Comparison of ENCODE assay signal across 23 cellular contexts in the genomic region with DNA sequence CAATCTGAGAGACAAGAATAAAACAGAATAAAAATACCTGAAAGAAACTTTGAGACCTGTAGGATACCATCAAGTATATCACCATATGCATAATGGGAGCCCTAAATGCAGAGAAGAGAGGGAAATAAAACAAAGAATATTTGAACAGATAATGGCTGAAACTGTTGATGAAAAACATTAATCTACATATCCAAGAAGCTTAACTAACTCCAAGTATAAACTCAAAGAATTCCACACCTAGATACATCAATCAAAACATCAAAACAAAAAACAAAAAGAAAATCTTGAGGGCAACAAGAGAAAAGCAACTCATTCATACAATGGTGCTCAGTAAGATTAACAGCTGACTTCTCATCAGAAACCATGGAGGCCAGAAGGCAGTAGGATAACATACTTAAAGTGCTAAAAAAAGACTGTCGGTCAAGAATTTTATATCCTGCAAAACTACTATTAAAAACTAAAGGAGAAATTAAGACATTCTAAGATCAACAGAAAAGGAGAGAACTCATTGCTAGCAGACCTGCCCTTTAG.
DNase-seq lines count a peak whose midpoint lies in the region; ATAC-seq, FAIRE-seq and TF ChIP-seq lines count a peak whose summit lies in the region.
"Had no signal": no experiment of that assay in that cellular context is flagged by ENCODE, and none has a peak within 500 bp of the region (broad histone marks: within the 10 kb centered on the region; RNA-seq: fewer than 3 reads in every experiment).

No MANE protein-coding gene starts in this region.

- H2AFZ ChIP-seq in HCT116 (ENCODE audit: low read depth, low read length, poor library complexity, severe bottlenecking) (no peak overlapping the region), K562 (ENCODE audit: low read depth, low read length) (no peak overlapping the region)
- H2AFZ ChIP-seq: GM23338 had no signal

- in situ Hi-C loops in K562 (cut with MboI), result no loop called here

- H3K36me3 Mint-ChIP-seq in CD4-positive, alpha-beta T cell (ENCODE audit: low read depth), result no peaks in the 10 kb centered on the region

- no peak overlapping the region for H3K9ac ChIP-seq in HCT116 (ENCODE audit: low read length)
- H3K9ac ChIP-seq in K562 (ENCODE audit: insufficient read depth in 1 of 2, low read depth in 2 of 2, low read length in 2 of 2), result no peak overlapping the region
- H3K9ac ChIP-seq: BLaER1 treated with 17β-estradiol and CSF1 and Interleukin-3, amounts not matched to agents 10 nM and 100 nM had no signal

- FAIRE-seq in K562 (lab: Jason Lieb, UNC), result no peak
- FAIRE-seq: A549, GM12891, GM18507 had no signal

- TF ChIP-seq CTCF in HCT116 (IDR thresholded peaks at IDR 0.05 in 2 of 3, conservative IDR thresholded peaks at IDR 0.05 in 1 of 3; ENCODE audit: borderline replicate concordance in 1 of 3, insufficient read depth in 1 of 3, low read depth in 2 of 3, low read length in 2 of 3), result no peak
- no peak for TF ChIP-seq CTCF in K562 (IDR thresholded peaks at IDR 0.05 in 2 of 3, conservative IDR thresholded peaks at IDR 0.05 in 1 of 3; ENCODE audit: insufficient read depth in 2 of 3, low read depth in 1 of 3, low read length in 3 of 3)
- no peak for TF ChIP-seq CTCF in CD4-positive, alpha-beta T cell (IDR thresholded peaks at IDR 0.05)

- no peak overlapping the region for H3K4me3 Mint-ChIP-seq in CD4-positive, alpha-beta T cell
- H3K4me3 Mint-ChIP-seq: CD14-positive monocyte; CD4-positive, alpha-beta memory T cell; GM23338 had no signal

- peaks cover 33% of the 10 kb centered on the region for H3K9me3 Mint-ChIP-seq in CD4-positive, alpha-beta T cell

- no peak for TF ChIP-seq RAD21 in HCT116 (IDR thresholded peaks at IDR 0.05; ENCODE audit: low read depth)
- TF ChIP-seq RAD21 in K562 (CRISPR knock-in tag; conservative IDR thresholded peaks at IDR 0.05 in 1 of 2, IDR thresholded peaks at IDR 0.05 in 1 of 2), result no peak

- peak; percentile 10 for DNase-seq in NOMO-1 treated with DMSO at 0.1 percent for 48 hours (lab: John Stamatoyannopoulos, UW; ENCODE audit: unreplicated experiment)
- DNase-seq in NOMO-1 treated with dmso at 0.1 percent for 144 hours (lab: John Stamatoyannopoulos, UW; ENCODE audit: unreplicated experiment), result no peak
- DNase-seq in HCT116 (ENCODE audit: low read depth, low spot score), result no peak
- DNase-seq in K562 (ENCODE audit: extremely low read depth in 1 of 4, low spot score in 3 of 4), result no peak
- no peak for DNase-seq in stimulated activated CD4-positive, alpha-beta T cell treated with anti-CD3 and anti-CD28 coated beads, Interleukin-4, amount 100 ng/mL, for 24 hours
- DNase-seq in cardiac septum (ENCODE audit: low spot score), result no peak
- DNase-seq in CD4-positive, alpha-beta T cell, result no peak
- DNase-seq: 8988T; ACHN; BE2C; Calu3; CD4-positive, alpha-beta memory T cell; COR-L47; DMS53; DMS79 treated with DMSO at 0.1 percent for 48 hours; GF-D8 had no signal

- H3K9me2 ChIP-seq in HCT116 (ENCODE audit: insufficient read depth), result no peaks in the 10 kb centered on the region

- RAD21 ChIA-PET in HCT116 (lab: Charles Lee; ENCODE audit: low non-redundant PET in 1 of 2, low total read pairs in 2 of 2, uncharacterized antibody in 2 of 2, unreplicated experiment in 2 of 2), result no interaction called here

- H3K9me3 ChIP-seq in HCT116 (ENCODE audit: control insufficient read depth in 1 of 2, insufficient read depth in 1 of 2, low read depth in 1 of 2, low read length in 2 of 2) (peaks cover 0 to 5% of the 10 kb centered on the region in 2 experiments; a peak in 1 of 4 replicates), K562 (replicated peaks; ENCODE audit: control insufficient read depth, insufficient read depth, low read depth, low read length) (no peaks in the 10 kb centered on the region)
- peaks cover 12% of the 10 kb centered on the region for H3K9me3 ChIP-seq in CD4-positive, alpha-beta T cell (ENCODE audit: control insufficient read depth, low read length)
- H3K9me3 ChIP-seq: HAP-1 had no signal

- intact Hi-C loops in HCT116 (cut with micrococcal nuclease), result no loop called here
- intact Hi-C loops in K562 (cut with micrococcal nuclease), result no loop called here
- intact Hi-C loops in cardiac septum (cut with DNase I), result no loop called here
- intact Hi-C loops in CD4-positive, alpha-beta T cell (cut with DNase I, micrococcal nuclease), result no loop called here

- no peaks in the 10 kb centered on the region for H3K4me1 Mint-ChIP-seq in CD4-positive, alpha-beta T cell (ENCODE audit: low read depth)
- H3K4me1 Mint-ChIP-seq: CD4-positive, alpha-beta memory T cell; GM23338 had no signal

- WGBS in K562 (ENCODE audit: insufficient coverage, low coverage, missing lambda C conversion rate), result 0% methylated on average over 1 of the region's 1 CpG

- H3K4me3 ChIP-seq in HCT116 (replicated peaks in 1 of 2; ENCODE audit: low read depth in 1 of 2, low read length in 2 of 2) (no peak overlapping the region), K562 (no peak overlapping the region)
- H3K4me3 ChIP-seq: A549; BLaER1 treated with 17β-estradiol and CSF1 and Interleukin-3, amounts not matched to agents 10 nM and 100 nM; GM23338; HAP-1 had no signal

- H4K20me1 ChIP-seq in HCT116 (ENCODE audit: insufficient read depth) (no peaks in the 10 kb centered on the region), K562 (replicated peaks; ENCODE audit: control insufficient read depth, insufficient read depth, low read length) (no peaks in the 10 kb centered on the region)
- H4K20me1 ChIP-seq: BLaER1 treated with 17β-estradiol and CSF1 and Interleukin-3, amounts not matched to agents 10 nM and 100 nM had no signal

- H3K4me2 ChIP-seq in HCT116 (ENCODE audit: low read length) (no peak overlapping the region), K562 (ENCODE audit: insufficient read depth, low read length) (no peak overlapping the region)
- H3K4me2 ChIP-seq: A549; BLaER1 treated with 17β-estradiol and CSF1 and Interleukin-3, amounts not matched to agents 10 nM and 100 nM; GM23338 had no signal

- no peaks in the 10 kb centered on the region for H3K4me1 ChIP-seq in HCT116 (ENCODE audit: control insufficient read depth in 1 of 2, insufficient read depth in 2 of 2, low read length in 2 of 2)
- H3K4me1 ChIP-seq in K562 (replicated peaks in 1 of 2; ENCODE audit: control insufficient read depth in 2 of 2, insufficient read depth in 2 of 2, low read length in 2 of 2), result no peaks in the 10 kb centered on the region
- H3K4me1 ChIP-seq: A549, BE2C, HAP-1 had no signal

- H3K36me3 ChIP-seq in HCT116 (ENCODE audit: control insufficient read depth in 1 of 2, insufficient read depth in 2 of 2, low read length in 2 of 2) (no peaks in the 10 kb centered on the region), K562 (ENCODE audit: control insufficient read depth, insufficient read depth, low read length) (no peaks in the 10 kb centered on the region)
- H3K36me3 ChIP-seq: BE2C; BLaER1 treated with 17β-estradiol and CSF1 and Interleukin-3, amounts not matched to agents 10 nM and 100 nM; HAP-1 had no signal

- POLR2A ChIA-PET in HCT116 (lab: Charles Lee), result no interaction called here
- POLR2A ChIA-PET in K562 (lab: Yijun Ruan, JAX), result no interaction called here
- POLR2A ChIA-PET in CD4-positive, alpha-beta T cell (lab: Charles Lee), result no interaction called here

- TF ChIP-seq EP300 in K562 (IDR thresholded peaks at IDR 0.05; ENCODE audit: low read length), result no peak

- H3K9me1 ChIP-seq in K562 (ENCODE audit: control insufficient read depth, insufficient read depth, low read length), result no peaks in the 10 kb centered on the region

- H3K27me3 ChIP-seq in HCT116 (ENCODE audit: insufficient read depth, low read length), result no peaks in the 10 kb centered on the region
- H3K27me3 ChIP-seq in K562 (ENCODE audit: control insufficient read depth in 2 of 2, insufficient read depth in 2 of 2, low read length in 2 of 2), result no peaks in the 10 kb centered on the region
- H3K27me3 ChIP-seq in CD4-positive, alpha-beta T cell (ENCODE audit: control insufficient read depth, insufficient read depth, low read length), result peaks cover 18% of the 10 kb centered on the region
- H3K27me3 ChIP-seq: BLaER1 treated with 17β-estradiol and CSF1 and Interleukin-3, amounts not matched to agents 10 nM and 100 nM had no signal

- peaks cover 78% of the 10 kb centered on the region for H3K27me3 Mint-ChIP-seq in CD4-positive, alpha-beta T cell

- no peak overlapping the region for H3K27ac ChIP-seq in HCT116 (ENCODE audit: low read depth, low read length)
- H3K27ac ChIP-seq in K562 (ENCODE audit: extremely low read depth, low read depth, low read length), result no peak overlapping the region
- H3K27ac ChIP-seq in CD4-positive, alpha-beta T cell (ENCODE audit: low read depth, low read length), result no peak overlapping the region
- H3K27ac ChIP-seq: A549; BLaER1 treated with 17β-estradiol and CSF1 and Interleukin-3, amounts not matched to agents 10 nM and 100 nM had no signal

- no peaks in the 10 kb centered on the region for H3K79me2 ChIP-seq in HCT116 (ENCODE audit: insufficient read depth, low read length)
- no peaks in the 10 kb centered on the region for H3K79me2 ChIP-seq in K562 (ENCODE audit: control insufficient read depth, insufficient read depth, low read length)

- CTCF ChIA-PET in HCT116 (lab: Charles Lee) (no interaction called here), K562 (lab: Yijun Ruan, JAX; ENCODE audit: low intra/inter-chr PET ratio) (no interaction called here)
- CTCF ChIA-PET in CD4-positive, alpha-beta T cell (lab: Charles Lee), result no interaction called here

- no TSS peak for BruUV-seq in HCT116 (replicated peaks; lab: Mats Ljungman, UMichigan)
- BruUV-seq in K562 (replicated peaks; lab: Mats Ljungman, UMichigan), result no TSS peak

- TF ChIP-seq POLR2A in HCT116 (IDR thresholded peaks at IDR 0.05; ENCODE audit: borderline replicate concordance, extremely low read depth, insufficient read depth, insufficient read length), result no peak
- TF ChIP-seq POLR2A in K562 (conservative IDR thresholded peaks at IDR 0.05), result no peak

- no peak overlapping the region for H3K27ac Mint-ChIP-seq in CD4-positive, alpha-beta T cell
- H3K27ac Mint-ChIP-seq: CD4-positive, alpha-beta memory T cell; GM23338 had no signal

- ATAC-seq in HCT116 (no peak), K562 (no peak)
- ATAC-seq in CD4-positive, alpha-beta T cell (ENCODE audit: poor library complexity), result no peak
- ATAC-seq: A549, GM23338 had no signal

TF ChIP-seq in HCT116, 20 proteins besides CTCF, POLR2A, EP300 and RAD21:
- TF ChIP-seq CBX3 (IDR thresholded peaks at IDR 0.05; ENCODE audit: low read depth) (peak; percentile 85; the same call in 1 of the 2 replicates), ELF1 (IDR thresholded peaks at IDR 0.05; ENCODE audit: borderline replicate concordance, low read depth) (no peak)
TF ChIP-seq in HCT116: peak in this region for 1.

TF ChIP-seq in K562, 482 proteins besides CTCF, POLR2A, EP300 and RAD21 (continues in another document):
- TF ChIP-seq CBX3 (IDR thresholded peaks at IDR 0.05; ENCODE audit: borderline replicate concordance in 1 of 2, low read length in 2 of 2) (peak in 1 of 2 experiments; percentile 43; a peak in 1 of 3 replicates), NFRKB (IDR thresholded peaks at IDR 0.05; ENCODE audit: low read depth) (no peak), FIP1L1 (IDR thresholded peaks at IDR 0.05; ENCODE audit: low read depth, low read length, poor library complexity, severe bottlenecking) (no peak)
